1 cellular context compared by ENCODE assay signal in genomic region chr1:181088079-181089016, GRCh38.
TF ChIP-seq lines count a peak whose summit lies in the region.

TSS of gene IER5 (plus strand) at chr1:181088700. CDS start at chr1:181088903, 203 bp downstream.

TF ChIP-seq in K562, 482 proteins besides CTCF, POLR2A, EP300 and RAD21 (continued from another document and continues in another):
- TF ChIP-seq CREM (IDR thresholded peaks at IDR 0.05; ENCODE audit: low read depth) (peak; percentile 92), ZBED1 (IDR thresholded peaks at IDR 0.05) (peak; percentile 90), ZFX (CRISPR knock-in tag; IDR thresholded peaks at IDR 0.05) (peak; percentile 94), NEUROD1 (IDR thresholded peaks at IDR 0.05; ENCODE audit: borderline replicate concordance, low read depth, low read length, partially characterized antibody) (peak; percentile 83), FOXP1 (CRISPR knock-in tag; IDR thresholded peaks at IDR 0.05) (peak; percentile 89), MBD2 (IDR thresholded peaks at IDR 0.05; ENCODE audit: borderline replicate concordance, low read depth) (peak; percentile 96), HNRNPH1 (optimal IDR thresholded peaks at IDR 0.05; ENCODE audit: low read depth, low read length) (no peak), DEAF1 (CRISPR knock-in tag; IDR thresholded peaks at IDR 0.05) (peak; percentile 50; the same call in 1 of the 2 replicates), ZMIZ1 (IDR thresholded peaks at IDR 0.05; ENCODE audit: low read depth in 2 of 2, low read length in 2 of 2) (peak in 1 of 2 experiments; percentile 96; a peak in 2 of 4 replicates), ZNF436 (CRISPR knock-in tag; IDR thresholded peaks at IDR 0.05) (peak; percentile 56; the same call in 1 of the 2 replicates), CREB3L1 (IDR thresholded peaks at IDR 0.05; ENCODE audit: borderline replicate concordance, low read depth) (peak; percentile 48; the same call in 1 of the 2 replicates), CCNT2 (IDR thresholded peaks at IDR 0.05; ENCODE audit: borderline replicate concordance, extremely low read depth, insufficient read length, low read depth, low read length) (peak; percentile 98), GTF2F1 (IDR thresholded peaks at IDR 0.05; ENCODE audit: low read depth, low read length) (peak; percentile 99), SIN3B (IDR thresholded peaks at IDR 0.05; ENCODE audit: low read depth) (peak; percentile 45; the same call in 1 of the 2 replicates), MYBL2 (IDR thresholded peaks at IDR 0.05; ENCODE audit: low read depth) (peak; percentile 96), MYBL2 (CRISPR knock-in tag; IDR thresholded peaks at IDR 0.05; ENCODE audit: borderline replicate concordance) (no peak), TRIM25 (IDR thresholded peaks at IDR 0.05; ENCODE audit: borderline replicate concordance) (0 out of 2 replicates have a peak, but pooled peaks have one; percentile 87), MYC (IDR thresholded peaks at IDR 0.05; ENCODE audit: low read depth, low read length) (peak; percentile 91), MYC (CRISPR knock-in tag; IDR thresholded peaks at IDR 0.05; ENCODE audit: borderline replicate concordance, low read depth) (0 out of 2 replicates have a peak, but pooled peaks have one; percentile 55), RBM39 (optimal IDR thresholded peaks at IDR 0.05; ENCODE audit: low read depth, low read length) (peak; percentile 88), NRF1 (conservative IDR thresholded peaks at IDR 0.05 in 1 of 2, IDR thresholded peaks at IDR 0.05 in 1 of 2) (peak; percentile 88 to 90), CBX5 (IDR thresholded peaks at IDR 0.05; ENCODE audit: borderline replicate concordance, low read depth) (peak; percentile 14; the same call in 1 of the 2 replicates), SMC3 (conservative IDR thresholded peaks at IDR 0.05; ENCODE audit: insufficient read depth, low read depth, low read length) (peak; percentile 24; the same call in 1 of the 2 replicates), NKRF (IDR thresholded peaks at IDR 0.05; ENCODE audit: borderline replicate concordance) (peak; percentile 41; the same call in 1 of the 2 replicates), RBM15 (IDR thresholded peaks at IDR 0.05; ENCODE audit: insufficient read depth, low read length) (no peak), AFF4 (CRISPR knock-in tag; IDR thresholded peaks at IDR 0.05) (peak; percentile 99), ZNF316 (IDR thresholded peaks at IDR 0.05) (peak; percentile 22; the same call in 1 of the 2 replicates), MEF2D (tag; conservative IDR thresholded peaks at IDR 0.05; ENCODE audit: low read depth) (0 out of 2 replicates have a peak, but pooled peaks have one; percentile 44), ZFP36 (IDR thresholded peaks at IDR 0.05; ENCODE audit: low read depth, low read length, partially characterized antibody) (peak; percentile 21), NR1H2 (CRISPR knock-in tag; IDR thresholded peaks at IDR 0.05) (no peak), GTF2E2 (tag; IDR thresholded peaks at IDR 0.05) (peak; percentile 99), FOXK1 (CRISPR knock-in tag; IDR thresholded peaks at IDR 0.05; ENCODE audit: borderline replicate concordance) (peak; percentile 89), MAZ (CRISPR knock-in tag; conservative IDR thresholded peaks at IDR 0.05 in 1 of 2, IDR thresholded peaks at IDR 0.05 in 1 of 2) (peak; percentile 77 to 93), UBTF (IDR thresholded peaks at IDR 0.05; ENCODE audit: borderline replicate concordance in 1 of 2, low read depth in 2 of 2, low read length in 2 of 2) (peak; percentile 81 to 91; a peak in 3 of 4 replicates), SMAD3 (CRISPR knock-in tag; conservative IDR thresholded peaks at IDR 0.05) (no peak), RAD51 (IDR thresholded peaks at IDR 0.05; ENCODE audit: borderline replicate concordance, low read depth) (peak; percentile 86), NBN (IDR thresholded peaks at IDR 0.05; ENCODE audit: low read depth) (peak; percentile 72), ATF1 (CRISPR knock-in tag; IDR thresholded peaks at IDR 0.05) (no peak; the same call in 1 of the 2 replicates), ATF1 (tag; IDR thresholded peaks at IDR 0.05) (peak; percentile 95), KDM1A (IDR thresholded peaks at IDR 0.05) (peak in 1 of 2 experiments; percentile 51; a peak in 1 of 4 replicates), CBX3 (IDR thresholded peaks at IDR 0.05; ENCODE audit: borderline replicate concordance in 1 of 2, low read length in 2 of 2) (peak in 1 of 2 experiments; percentile 86; a peak in 2 of 3 replicates), ZBTB9 (CRISPR knock-in tag; IDR thresholded peaks at IDR 0.05) (peak; percentile 71; the same call in 1 of the 2 replicates), HOXB6 (CRISPR knock-in tag; IDR thresholded peaks at IDR 0.05; ENCODE audit: borderline replicate concordance) (peak; percentile 60; the same call in 1 of the 2 replicates), KDM2B (CRISPR knock-in tag; IDR thresholded peaks at IDR 0.05) (peak; percentile 92; the same call in 1 of the 2 replicates), SOX6 (IDR thresholded peaks at IDR 0.05) (peak; percentile 73), KDM5B (IDR thresholded peaks at IDR 0.05; ENCODE audit: insufficient replicate concordance, low read depth, low read length) (peak; percentile 100)
